19 cellular contexts compared by ENCODE assay signal in the genomic region with DNA sequence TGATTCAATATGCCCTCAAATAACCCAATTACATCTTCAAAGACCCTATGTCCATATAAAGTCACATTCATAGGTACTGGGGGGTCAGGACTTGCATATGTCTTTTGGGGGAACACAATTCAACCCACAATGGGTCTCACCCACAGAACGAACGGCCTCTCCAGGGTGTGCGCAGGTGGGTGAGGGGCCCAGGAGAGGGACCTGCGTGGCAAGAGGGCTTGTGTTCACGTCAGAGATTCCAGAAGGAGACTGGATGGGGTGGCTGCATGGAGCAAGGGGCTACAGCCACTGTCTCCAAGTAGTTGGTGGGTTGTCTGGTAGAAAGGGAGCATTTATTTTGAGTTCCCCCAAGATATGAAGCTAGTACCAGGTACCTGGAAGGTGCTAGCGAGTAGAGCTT.
DNase-seq lines count a peak whose midpoint lies in the region; ATAC-seq and TF ChIP-seq lines count a peak whose summit lies in the region.
"Had no signal": no experiment of that assay in that cellular context is flagged by ENCODE, and none has a peak within 500 bp of the region (broad histone marks: within the 10 kb centered on the region; RNA-seq: fewer than 3 reads in every experiment).

No MANE protein-coding gene starts in this region.

- H3K27me3 Mint-ChIP-seq in chondrocyte (ENCODE audit: low read depth) = no peaks in the 10 kb centered on the region
- H3K27me3 Mint-ChIP-seq in natural killer cell treated with Interleukin-12 subunit alpha and Interleukin-12 subunit beta and Interleukin-15 and Interleukin-18, amount 100 ng/mL, for 72 hours = no peaks in the 10 kb centered on the region
- H3K27me3 Mint-ChIP-seq in stimulated activated memory B cell treated with anti-CD40 and anti-IgM and Interleukin-4, amounts not matched to agents 10 μg/mL and 1 μg/mL and 100 μg/mL, for 72 hours = no peaks in the 10 kb centered on the region

- H3K4me1 Mint-ChIP-seq in chondrocyte (ENCODE audit: low read depth) = peaks cover 40% of the 10 kb centered on the region
- peaks cover 15 to 16% of the 10 kb centered on the region in 2 donors for H3K4me1 Mint-ChIP-seq in natural killer cell treated with Interleukin-12 subunit alpha and Interleukin-12 subunit beta and Interleukin-15 and Interleukin-18, amount 100 ng/mL, for 72 hours (ENCODE audit: low read depth in 2 of 2)
- peaks cover 33% of the 10 kb centered on the region for H3K4me1 Mint-ChIP-seq in stimulated activated memory B cell treated with anti-CD40 and anti-IgM and Interleukin-4, amounts not matched to agents 10 μg/mL and 1 μg/mL and 100 μg/mL, for 72 hours

- H3K4me3 ChIP-seq in right atrium auricular region (no peak overlapping the region), vagina (no peak overlapping the region)
- H3K4me3 ChIP-seq: ascending aorta, PC-9 had no signal

- H3K9me3 Mint-ChIP-seq in chondrocyte (ENCODE audit: low read depth) = no peaks in the 10 kb centered on the region
- H3K9me3 Mint-ChIP-seq in natural killer cell treated with Interleukin-12 subunit alpha and Interleukin-12 subunit beta and Interleukin-15 and Interleukin-18, amount 100 ng/mL, for 72 hours = no peaks in the 10 kb centered on the region
- H3K9me3 Mint-ChIP-seq in stimulated activated memory B cell treated with anti-CD40 and anti-IgM and Interleukin-4, amounts not matched to agents 10 μg/mL and 1 μg/mL and 100 μg/mL, for 72 hours = no peaks in the 10 kb centered on the region
- H3K9me3 Mint-ChIP-seq: neural crest cell had no signal

- TF ChIP-seq CTCF in right atrium auricular region (IDR thresholded peaks at IDR 0.05) = no peak
- TF ChIP-seq CTCF in chondrocyte (IDR thresholded peaks at IDR 0.05) = no peak
- no peak for TF ChIP-seq CTCF in vagina (IDR thresholded peaks at IDR 0.05)

- H3K9me3 ChIP-seq in right atrium auricular region (no peaks in the 10 kb centered on the region), vagina (no peaks in the 10 kb centered on the region)
- H3K9me3 ChIP-seq: ascending aorta, SK-N-SH had no signal

- ATAC-seq in Right ventricle myocardium superior (ENCODE audit: poor library complexity) = no peak
- ATAC-seq in natural killer cell treated with Interleukin-12 subunit alpha and Interleukin-12 subunit beta and Interleukin-15 and Interleukin-18, amount 100 ng/mL, for 72 hours = no peak
- ATAC-seq in stimulated activated memory B cell treated with anti-CD40 and anti-IgM and Interleukin-4, amounts not matched to agents 10 μg/mL and 1 μg/mL and 100 μg/mL, for 72 hours = no peak
- no peak for ATAC-seq in GM21717 (IDR thresholded peaks at IDR 0.05; ENCODE audit: unreplicated experiment)

- H3K27me3 ChIP-seq in right atrium auricular region (no peaks in the 10 kb centered on the region), vagina (no peaks in the 10 kb centered on the region)
- H3K27me3 ChIP-seq: ascending aorta had no signal

- H3K27ac Mint-ChIP-seq in chondrocyte (ENCODE audit: unreplicated experiment) = no peak overlapping the region
- H3K27ac Mint-ChIP-seq in natural killer cell treated with Interleukin-12 subunit alpha and Interleukin-12 subunit beta and Interleukin-15 and Interleukin-18, amount 100 ng/mL, for 72 hours = no peak overlapping the region
- H3K27ac Mint-ChIP-seq in stimulated activated memory B cell treated with anti-CD40 and anti-IgM and Interleukin-4, amounts not matched to agents 10 μg/mL and 1 μg/mL and 100 μg/mL, for 72 hours = no peak overlapping the region

- no peak for TF ChIP-seq POLR2A in vagina (IDR thresholded peaks at IDR 0.05)

- H3K27ac ChIP-seq in right atrium auricular region (no peak overlapping the region), vagina (peak overlapping the region; percentile 84)
- H3K27ac ChIP-seq: ascending aorta, PC-9 had no signal

- DNase-seq in right atrium auricular region (ENCODE audit: low spot score) (peak; percentile 30), Right ventricle myocardium superior (no peak), chondrocyte (ENCODE audit: low spot score) (peak; percentile 36), vagina (ENCODE audit: extremely low spot score in 2 of 2) (peak in 1 of 2 donors; percentile 77)
- peak; percentile 44 for DNase-seq in natural killer cell treated with Interleukin-12 subunit alpha and Interleukin-12 subunit beta and Interleukin-15 and Interleukin-18, amount 100 ng/mL, for 72 hours (ENCODE audit: low spot score)
- no peak for DNase-seq in stimulated activated naive CD4-positive, alpha-beta T cell (lab: John Stamatoyannopoulos, UW)
- DNase-seq: activated CD4-positive, CD25-positive, alpha-beta regulatory T cell; activated gamma-delta T cell; mesenchymal stem cell; NCI-H1436 treated with DMSO at 0.1 percent for 48 hours; NCI-H82; PC-9; SK-N-SH; stimulated activated CD4-positive, alpha-beta T cell treated with anti-CD3 and anti-CD28 coated beads, Interleukin-12 subunit alpha, Interleukin-12 subunit beta, amount 100 ng/mL, for 4 hours; stimulated activated naive CD4-positive, alpha-beta T cell treated with Interleukin-2 at 50 U/mL for 16 hours had no signal

- H3K36me3 ChIP-seq in right atrium auricular region (no peaks in the 10 kb centered on the region), vagina (no peaks in the 10 kb centered on the region)
- H3K36me3 ChIP-seq: ascending aorta had no signal

- H3K4me3 Mint-ChIP-seq in chondrocyte (ENCODE audit: unreplicated experiment) = no peak overlapping the region
- H3K4me3 Mint-ChIP-seq in natural killer cell treated with Interleukin-12 subunit alpha and Interleukin-12 subunit beta and Interleukin-15 and Interleukin-18, amount 100 ng/mL, for 72 hours = no peak overlapping the region
- H3K4me3 Mint-ChIP-seq in stimulated activated memory B cell treated with anti-CD40 and anti-IgM and Interleukin-4, amounts not matched to agents 10 μg/mL and 1 μg/mL and 100 μg/mL, for 72 hours = no peak overlapping the region
- H3K4me3 Mint-ChIP-seq: neural crest cell had no signal

- peaks cover 2% of the 10 kb centered on the region for H3K36me3 Mint-ChIP-seq in chondrocyte (ENCODE audit: low read depth)
- no peaks in the 10 kb centered on the region for H3K36me3 Mint-ChIP-seq in natural killer cell treated with Interleukin-12 subunit alpha and Interleukin-12 subunit beta and Interleukin-15 and Interleukin-18, amount 100 ng/mL, for 72 hours
- no peaks in the 10 kb centered on the region for H3K36me3 Mint-ChIP-seq in stimulated activated memory B cell treated with anti-CD40 and anti-IgM and Interleukin-4, amounts not matched to agents 10 μg/mL and 1 μg/mL and 100 μg/mL, for 72 hours

- intact Hi-C loops in Right ventricle myocardium superior (cut with DNase I) = loop anchor here (5.0 kb wide), 1 partner anchor 69 kb away; no protein-coding TSS in a partner anchor
- intact Hi-C loops in vagina (cut with DNase I) = no loop called here

- H3K4me1 ChIP-seq in right atrium auricular region (peaks cover 0 to 37% of the 10 kb centered on the region in 2 donors), vagina (peaks cover 56% of the 10 kb centered on the region)
- H3K4me1 ChIP-seq: ascending aorta had no signal

Comparison
In these comparisons a context has a peak if more than half of its experiments do, and no peak if none do; other contexts are left out.
1. DNase-seq: peak in right atrium auricular region (single experiment), chondrocyte (single experiment) and natural killer cell treated with Interleukin-12 subunit alpha and Interleukin-12 subunit beta and Interleukin-15 and Interleukin-18, amount 100 ng/mL, for 72 hours (single experiment); none in Right ventricle myocardium superior (single experiment) and stimulated activated naive CD4-positive, alpha-beta T cell (0 of 6).